Comparison of ENCODE assay signal across 22 cellular contexts in genomic region chr4:79757580-79757979, GRCh38.
"Had no signal": no experiment of that assay in that cellular context is flagged by ENCODE, and none has a peak within 500 bp of the region (broad histone marks: within the 10 kb centered on the region; RNA-seq: fewer than 3 reads in every experiment).

No MANE protein-coding gene starts in this region.

- H3K36me3 ChIP-seq: gastroesophageal sphincter, heart left ventricle, upper lobe of right lung had no signal

- ATAC-seq: gastroesophageal sphincter; heart left ventricle; natural killer cell treated with Interleukin-12 subunit alpha and Interleukin-12 subunit beta and Interleukin-15 and Interleukin-18, amount 100 ng/mL, for 72 hours; upper lobe of right lung; WTC11 had no signal

- H3K4me1 Mint-ChIP-seq: endodermal cell, memory B cell, WTC11 had no signal

- H3K27me3 ChIP-seq: dorsolateral prefrontal cortex, gastroesophageal sphincter, heart left ventricle, upper lobe of right lung had no signal

- H3K4me3 ChIP-seq: dorsolateral prefrontal cortex, gastroesophageal sphincter, heart left ventricle, upper lobe of right lung had no signal

- H3K9me3 ChIP-seq: gastroesophageal sphincter, heart left ventricle, upper lobe of right lung had no signal

- H3K36me3 Mint-ChIP-seq: activated CD4-positive, alpha-beta memory T cell treated with anti-CD3 and anti-CD28 coated beads for 36 hours; activated naive CD8-positive, alpha-beta T cell; brain; memory B cell; natural killer cell treated with Interleukin-12 subunit alpha and Interleukin-12 subunit beta and Interleukin-15 and Interleukin-18, amount 100 ng/mL, for 72 hours; WTC11 had no signal

- H3K4me3 Mint-ChIP-seq: activated CD4-positive, alpha-beta memory T cell treated with anti-CD3 and anti-CD28 coated beads for 36 hours; activated naive CD8-positive, alpha-beta T cell; activated T-helper 1 cell treated with anti-CD3 and anti-CD28 coated beads, Interleukin-12 subunit alpha, Interleukin-12 subunit beta, Interleukin-2, Interleukin-4 antibody, amounts not matched to agents 30 ng/mL and 10 ng/mL and 1 ng/mL, durations not matched to agents 14 hours and 24 hours and 36 hours; brain; endodermal cell; memory B cell; natural killer cell treated with Interleukin-12 subunit alpha and Interleukin-12 subunit beta and Interleukin-15 and Interleukin-18, amount 100 ng/mL, for 72 hours; T-helper 2 cell treated with Interferon-gamma antibody and Interleukin-4, amounts not matched to agents 5 μg/mL and 100 μg/mL, for 36 hours; WTC11 had no signal

- H3K4me1 ChIP-seq: gastroesophageal sphincter, heart left ventricle, upper lobe of right lung had no signal

- H3K27ac Mint-ChIP-seq: activated CD4-positive, alpha-beta memory T cell treated with anti-CD3 and anti-CD28 coated beads for 36 hours; activated naive CD8-positive, alpha-beta T cell; activated T-helper 1 cell treated with anti-CD3 and anti-CD28 coated beads, Interleukin-12 subunit alpha, Interleukin-12 subunit beta, Interleukin-2, Interleukin-4 antibody, amounts not matched to agents 30 ng/mL and 10 ng/mL and 1 ng/mL, durations not matched to agents 14 hours and 24 hours and 36 hours; endodermal cell; memory B cell; natural killer cell treated with Interleukin-12 subunit alpha and Interleukin-12 subunit beta and Interleukin-15 and Interleukin-18, amount 100 ng/mL, for 72 hours; T-helper 2 cell treated with Interferon-gamma antibody and Interleukin-4, amounts not matched to agents 5 μg/mL and 100 μg/mL, for 36 hours; WTC11 had no signal

- H3K9me3 Mint-ChIP-seq: activated CD4-positive, alpha-beta memory T cell treated with anti-CD3 and anti-CD28 coated beads for 36 hours; activated T-helper 1 cell treated with anti-CD3 and anti-CD28 coated beads, Interleukin-12 subunit alpha, Interleukin-12 subunit beta, Interleukin-2, Interleukin-4 antibody, amounts not matched to agents 30 ng/mL and 10 ng/mL and 1 ng/mL, durations not matched to agents 14 hours and 24 hours and 36 hours; T-helper 2 cell treated with Interferon-gamma antibody and Interleukin-4, amounts not matched to agents 5 μg/mL and 100 μg/mL, for 36 hours had no signal

- H3K27ac ChIP-seq: dorsolateral prefrontal cortex, epithelial cell of prostate, gastroesophageal sphincter, heart left ventricle, upper lobe of right lung had no signal

- DNase-seq: activated CD4-positive, alpha-beta memory T cell treated with anti-CD3 and anti-CD28 coated beads for 36 hours; activated CD4-positive, alpha-beta T cell treated with anti-CD3 and anti-CD28 coated beads for 4 hours; activated gamma-delta T cell treated with Interleukin-2 at 50 U/mL for 16 hours; activated T-cell treated with anti-CD3 and anti-CD28 coated beads for 4 hours; central memory CD4-positive, alpha-beta T cell; dorsolateral prefrontal cortex; endodermal cell; heart left ventricle; stimulated activated CD4-positive, alpha-beta T cell treated with anti-CD3 and anti-CD28 coated beads, Interleukin-12 subunit alpha, Interleukin-12 subunit beta, amount 100 ng/mL, for 4 hours; stimulated activated CD4-positive, alpha-beta T cell treated with anti-CD3 and anti-CD28 coated beads, Interleukin-1b, Interleukin-23, amount 100 ng/mL, for 48 hours; stimulated activated CD8-positive, alpha-beta memory T cell treated with anti-CD3 and anti-CD28 coated beads, Interleukin-4, amount 100 ng/mL, for 48 hours; stimulated activated naive CD4-positive, alpha-beta T cell; upper lobe of right lung had no signal

- H3K27me3 Mint-ChIP-seq: activated naive CD8-positive, alpha-beta T cell; brain; memory B cell; natural killer cell treated with Interleukin-12 subunit alpha and Interleukin-12 subunit beta and Interleukin-15 and Interleukin-18, amount 100 ng/mL, for 72 hours had no signal
